In the genomic region with DNA sequence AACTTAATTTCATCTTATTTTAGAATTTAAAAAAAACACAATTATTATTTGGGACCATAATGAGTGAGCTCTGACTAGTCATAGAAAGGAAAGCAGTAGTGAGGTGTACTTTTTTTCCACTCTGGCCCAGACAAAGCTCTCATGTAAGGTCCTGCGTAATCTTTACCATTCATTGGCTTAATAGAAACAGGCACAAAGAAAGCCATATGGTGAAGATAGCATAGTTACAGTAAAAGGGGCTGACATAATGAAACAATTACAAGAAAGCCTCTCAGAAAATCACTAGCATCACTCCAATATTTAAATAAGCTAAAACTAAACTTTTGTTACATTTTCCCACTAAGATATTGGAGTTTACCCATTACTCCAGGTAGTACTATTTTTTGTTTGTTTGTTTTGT, we compare ENCODE assay signal across 5 cellular contexts.
"Had no signal": no experiment of that assay in that cellular context is flagged by ENCODE, and none has a peak within 500 bp of the region (broad histone marks: within the 10 kb centered on the region; RNA-seq: fewer than 3 reads in every experiment).

No MANE protein-coding gene starts in this region.

- ATAC-seq: GM23338, HepG2 had no signal

- DNase-seq: H9, HCEC 1CT, KBM-7 had no signal
